1 cellular context compared by ENCODE assay signal in the genomic region with DNA sequence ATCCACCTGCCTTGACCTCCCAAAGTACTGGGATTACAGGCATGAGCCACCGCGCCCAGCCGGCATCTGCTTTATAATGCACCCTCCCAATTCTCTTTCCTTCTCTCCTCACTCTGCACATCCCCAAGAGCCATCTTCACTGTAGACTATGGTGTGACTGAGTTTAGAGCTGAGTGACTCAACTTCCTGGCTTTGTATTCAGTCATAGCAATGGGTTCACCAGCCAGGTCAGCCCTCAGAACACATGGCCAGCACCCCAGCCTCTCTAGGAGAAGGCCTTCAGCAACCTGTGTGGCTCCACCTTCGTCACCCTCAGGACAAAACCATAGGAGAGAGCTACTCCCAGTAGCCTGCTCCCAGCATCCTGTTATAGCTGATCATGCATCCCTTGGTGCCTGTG.
TF ChIP-seq lines count a peak whose summit lies in the region.

No MANE protein-coding gene starts in this region.

TF ChIP-seq in endothelial cell of umbilical vein, 7 proteins besides CTCF, POLR2A, EP300 and RAD21:
- TF ChIP-seq POLR2AphosphoS5 (IDR thresholded peaks at IDR 0.05; ENCODE audit: insufficient read depth, low read depth, low read length): peak; percentile 35
- no peak for TF ChIP-seq EZH2 (IDR thresholded peaks at IDR 0.05; ENCODE audit: borderline replicate concordance, low read depth, low read length, severe bottlenecking)
- TF ChIP-seq, protein P1, sequence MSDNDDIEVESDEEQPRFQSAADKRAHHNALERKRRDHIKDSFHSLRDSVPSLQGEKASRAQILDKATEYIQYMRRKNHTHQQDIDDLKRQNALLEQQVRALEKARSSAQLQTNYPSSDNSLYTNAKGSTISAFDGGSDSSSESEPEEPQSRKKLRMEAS (IDR thresholded peaks at IDR 0.05; ENCODE audit: insufficient read depth, insufficient read length): no peak
- TF ChIP-seq MYC (IDR thresholded peaks at IDR 0.05; ENCODE audit: low read depth, low read length): peak; percentile 75
- TF ChIP-seq FOS (IDR thresholded peaks at IDR 0.05; ENCODE audit: borderline replicate concordance, insufficient read depth, low read length): peak; percentile 82
- TF ChIP-seq JUN (IDR thresholded peaks at IDR 0.05; ENCODE audit: borderline replicate concordance, insufficient read depth, insufficient read length, low read depth): peak; percentile 78
- TF ChIP-seq GATA2 (IDR thresholded peaks at IDR 0.05; ENCODE audit: insufficient read depth, insufficient read length, low read depth, low read length): no peak
